ENCODE assay signal across 18 cellular contexts in genomic region chr13:52994051-52994450, GRCh38. TPM values are rescaled to one million over a fixed set of nuclear protein-coding genes. Genes with fewer than 3 reads are reported as not detected.
DNase-seq lines count a peak whose midpoint lies in the region; ATAC-seq and TF ChIP-seq lines count a peak whose summit lies in the region.
"Had no signal": no experiment of that assay in that cellular context is flagged by ENCODE, and none has a peak within 500 bp of the region (broad histone marks: within the 10 kb centered on the region; RNA-seq: fewer than 3 reads in every experiment).

No MANE protein-coding gene starts in this region.

- peak overlapping the region; percentile 85 for H3K4me3 Mint-ChIP-seq in natural killer cell
- H3K4me3 Mint-ChIP-seq: B cell; CD14-positive monocyte; CD4-positive, alpha-beta memory T cell had no signal

- H3K79me2 ChIP-seq in Karpas-422 (ENCODE audit: low read length): no peaks in the 10 kb centered on the region

- H3K27ac ChIP-seq in Karpas-422 (ENCODE audit: low read length): no peak overlapping the region
- H3K27ac ChIP-seq: HL-60, KMS-11 had no signal

- H3K36me3 Mint-ChIP-seq in natural killer cell: no peaks in the 10 kb centered on the region
- H3K36me3 Mint-ChIP-seq: CD14-positive monocyte; CD4-positive, alpha-beta memory T cell had no signal

- H3K9me3 Mint-ChIP-seq in natural killer cell: no peaks in the 10 kb centered on the region
- H3K9me3 Mint-ChIP-seq: CD14-positive monocyte had no signal

- ATAC-seq in natural killer cell (peak; percentile 64 to 87 (median 68)), HG03280 (IDR thresholded peaks at IDR 0.05; ENCODE audit: unreplicated experiment) (no peak), HG03354 (IDR thresholded peaks at IDR 0.05; ENCODE audit: poor library complexity, severe bottlenecking, unreplicated experiment) (no peak)

- peak overlapping the region; percentile 89 to 92 for H3K27ac Mint-ChIP-seq in natural killer cell
- H3K27ac Mint-ChIP-seq: B cell; CD14-positive monocyte; CD4-positive, alpha-beta memory T cell had no signal

- H3K4me1 ChIP-seq in Karpas-422 (ENCODE audit: low read length): no peaks in the 10 kb centered on the region
- H3K4me1 ChIP-seq: HAP-1 had no signal

- H3K27me3 Mint-ChIP-seq in natural killer cell (ENCODE audit: low read depth in 2 of 2): peaks cover 2 to 10% of the 10 kb centered on the region in 2 donors

- no peaks in the 10 kb centered on the region for H3K9me2 ChIP-seq in Karpas-422 (replicated peaks; ENCODE audit: insufficient read depth, low read length)

- intact Hi-C loops in natural killer cell (cut with micrococcal nuclease): no loop called here

- no peaks in the 10 kb centered on the region for H3K9me3 ChIP-seq in Karpas-422 (ENCODE audit: low read length)
- H3K9me3 ChIP-seq: HAP-1 had no signal

- H3K4me3 ChIP-seq in Karpas-422 (ENCODE audit: low read length): no peak overlapping the region
- H3K4me3 ChIP-seq: HAP-1 had no signal

- no peaks in the 10 kb centered on the region for H3K27me3 ChIP-seq in Karpas-422 (ENCODE audit: low read length)

- no peaks in the 10 kb centered on the region for H3K36me3 ChIP-seq in Karpas-422 (ENCODE audit: insufficient read depth, low read length)
- H3K36me3 ChIP-seq: HAP-1 had no signal

- no peak overlapping the region for H3K4me2 ChIP-seq in Karpas-422 (ENCODE audit: low read depth, low read length, poor library complexity, severe bottlenecking)
- H3K4me2 ChIP-seq: KMS-11 had no signal

- no peak for TF ChIP-seq CTCF in natural killer cell (IDR thresholded peaks at IDR 0.05)

- peaks cover 43 to 58% of the 10 kb centered on the region in 2 donors for H3K4me1 Mint-ChIP-seq in natural killer cell
- H3K4me1 Mint-ChIP-seq: B cell; CD4-positive, alpha-beta memory T cell had no signal

- no peaks in the 10 kb centered on the region for H4K20me1 ChIP-seq in Karpas-422 (ENCODE audit: insufficient read depth, low read depth, low read length)

- H3K9ac ChIP-seq in Karpas-422 (ENCODE audit: low read length): no peak overlapping the region
- H3K9ac ChIP-seq: KMS-11 had no signal

- H2AFZ ChIP-seq in Karpas-422 (ENCODE audit: low read length): no peak overlapping the region

- DNase-seq in NCI-H2107 treated with DMSO at 0.1 percent for 48 hours (lab: John Stamatoyannopoulos, UW; ENCODE audit: unreplicated experiment) (peak; percentile 80), NCI-H2107 (lab: John Stamatoyannopoulos, UW) (no peak), Karpas-422 (peak; percentile 33), natural killer cell (no peak), 8988T (no peak)
- DNase-seq: CD4-positive, alpha-beta memory T cell; GDM1 had no signal

RNA-seq across cellular contexts. Expression of gene OLFM4, which starts 34.6 kb away (rescaled TPM):
- total RNA-seq in Karpas-422 (2014; rRNA removed; shearing (Covaris generic); ENCODE audit: low replicate concordance): not detected in 2 replicates
- not detected for total RNA-seq in natural killer cell
- total RNA-seq: A172; B cell; CD4-positive, alpha-beta memory T cell; Daoy; H4; HT1080 had no signal

Comparison
In these comparisons a context has a peak if more than half of its experiments do, and no peak if none do; other contexts are left out.
1. DNase-seq: peak in NCI-H2107 treated with DMSO at 0.1 percent for 48 hours (single experiment) and Karpas-422 (single experiment); none in NCI-H2107 (single experiment), natural killer cell (single experiment) and 8988T (single experiment).
2. ATAC-seq: peak in natural killer cell (3 of 3); none in HG03280 (single experiment) and HG03354 (single experiment).